In genomic region chr6:161136655-161137054, GRCh38 we compare ENCODE assay signal across 2 cellular contexts.
TF ChIP-seq lines count a peak whose summit lies in the region.

No MANE protein-coding gene starts in this region.

TF ChIP-seq in HepG2, 621 proteins besides CTCF, POLR2A, EP300 and RAD21 (continued from another document and continues in another):
- TF ChIP-seq, protein P1, sequence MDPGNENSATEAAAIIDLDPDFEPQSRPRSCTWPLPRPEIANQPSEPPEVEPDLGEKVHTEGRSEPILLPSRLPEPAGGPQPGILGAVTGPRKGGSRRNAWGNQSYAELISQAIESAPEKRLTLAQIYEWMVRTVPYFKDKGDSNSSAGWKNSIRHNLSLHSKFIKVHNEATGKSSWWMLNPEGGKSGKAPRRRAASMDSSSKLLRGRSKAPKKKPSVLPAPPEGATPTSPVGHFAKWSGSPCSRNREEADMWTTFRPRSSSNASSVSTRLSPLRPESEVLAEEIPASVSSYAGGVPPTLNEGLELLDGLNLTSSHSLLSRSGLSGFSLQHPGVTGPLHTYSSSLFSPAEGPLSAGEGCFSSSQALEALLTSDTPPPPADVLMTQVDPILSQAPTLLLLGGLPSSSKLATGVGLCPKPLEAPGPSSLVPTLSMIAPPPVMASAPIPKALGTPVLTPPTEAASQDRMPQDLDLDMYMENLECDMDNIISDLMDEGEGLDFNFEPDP (CRISPR knock-in tag; conservative IDR thresholded peaks at IDR 0.05): 0 out of 2 replicates have a peak, but pooled peaks have one; percentile 59
- TF ChIP-seq ZBTB4 (CRISPR knock-in tag; IDR thresholded peaks at IDR 0.05; ENCODE audit: borderline replicate concordance): 0 out of 2 replicates have a peak, but pooled peaks have one; percentile 1
- TF ChIP-seq ZNF33B (CRISPR knock-in tag; IDR thresholded peaks at IDR 0.05): no peak
- TF ChIP-seq SRY (CRISPR knock-in tag; IDR thresholded peaks at IDR 0.05): 0 out of 2 replicates have a peak, but pooled peaks have one; percentile 10
- 0 out of 2 replicates have a peak, but pooled peaks have one; percentile 7 for TF ChIP-seq ZNF431 (CRISPR knock-in tag; IDR thresholded peaks at IDR 0.05; ENCODE audit: borderline replicate concordance, low read depth)
- TF ChIP-seq RFX1 (IDR thresholded peaks at IDR 0.05): no peak
- TF ChIP-seq AHDC1 (CRISPR knock-in tag; IDR thresholded peaks at IDR 0.05; ENCODE audit: borderline replicate concordance): 0 out of 2 replicates have a peak, but pooled peaks have one; percentile 14
- TF ChIP-seq FOXA1 (IDR thresholded peaks at IDR 0.05): no peak
- no peak for TF ChIP-seq FOXA1 (CRISPR knock-in tag; IDR thresholded peaks at IDR 0.05)
- TF ChIP-seq ZNF432 (CRISPR knock-in tag; IDR thresholded peaks at IDR 0.05; ENCODE audit: borderline replicate concordance): no peak
- no peak for TF ChIP-seq SNRNP70 (IDR thresholded peaks at IDR 0.05; ENCODE audit: low read depth, low read length)
- TF ChIP-seq ZNF674 (CRISPR knock-in tag; IDR thresholded peaks at IDR 0.05; ENCODE audit: low read depth): 0 out of 2 replicates have a peak, but pooled peaks have one; percentile 35
- TF ChIP-seq DR1 (CRISPR knock-in tag; IDR thresholded peaks at IDR 0.05): no peak
- no peak for TF ChIP-seq ZNF274 (CRISPR knock-in tag; IDR thresholded peaks at IDR 0.05)
- TF ChIP-seq PRMT3 (CRISPR knock-in tag; IDR thresholded peaks at IDR 0.05; ENCODE audit: borderline replicate concordance, low read depth): no peak
- TF ChIP-seq ZNF124 (CRISPR knock-in tag; IDR thresholded peaks at IDR 0.05): 0 out of 2 replicates have a peak, but pooled peaks have one; percentile 5

TF ChIP-seq in WTC11, 78 proteins besides CTCF, POLR2A, EP300 and RAD21 (continued from another document):
- no peak for TF ChIP-seq ZNF425 (CRISPR knock-in tag; conservative IDR thresholded peaks at IDR 0.05)
- TF ChIP-seq, protein P2, sequence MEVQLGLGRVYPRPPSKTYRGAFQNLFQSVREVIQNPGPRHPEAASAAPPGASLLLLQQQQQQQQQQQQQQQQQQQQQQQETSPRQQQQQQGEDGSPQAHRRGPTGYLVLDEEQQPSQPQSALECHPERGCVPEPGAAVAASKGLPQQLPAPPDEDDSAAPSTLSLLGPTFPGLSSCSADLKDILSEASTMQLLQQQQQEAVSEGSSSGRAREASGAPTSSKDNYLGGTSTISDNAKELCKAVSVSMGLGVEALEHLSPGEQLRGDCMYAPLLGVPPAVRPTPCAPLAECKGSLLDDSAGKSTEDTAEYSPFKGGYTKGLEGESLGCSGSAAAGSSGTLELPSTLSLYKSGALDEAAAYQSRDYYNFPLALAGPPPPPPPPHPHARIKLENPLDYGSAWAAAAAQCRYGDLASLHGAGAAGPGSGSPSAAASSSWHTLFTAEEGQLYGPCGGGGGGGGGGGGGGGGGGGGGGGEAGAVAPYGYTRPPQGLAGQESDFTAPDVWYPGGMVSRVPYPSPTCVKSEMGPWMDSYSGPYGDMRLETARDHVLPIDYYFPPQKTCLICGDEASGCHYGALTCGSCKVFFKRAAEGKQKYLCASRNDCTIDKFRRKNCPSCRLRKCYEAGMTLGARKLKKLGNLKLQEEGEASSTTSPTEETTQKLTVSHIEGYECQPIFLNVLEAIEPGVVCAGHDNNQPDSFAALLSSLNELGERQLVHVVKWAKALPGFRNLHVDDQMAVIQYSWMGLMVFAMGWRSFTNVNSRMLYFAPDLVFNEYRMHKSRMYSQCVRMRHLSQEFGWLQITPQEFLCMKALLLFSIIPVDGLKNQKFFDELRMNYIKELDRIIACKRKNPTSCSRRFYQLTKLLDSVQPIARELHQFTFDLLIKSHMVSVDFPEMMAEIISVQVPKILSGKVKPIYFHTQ (CRISPR knock-in tag; IDR thresholded peaks at IDR 0.05): no peak
TF ChIP-seq in WTC11: peak in this region for 0.
